In genomic region chr3:194779729-194780224, GRCh38 we compare ENCODE assay signal across 17 cellular contexts.
DNase-seq lines count a peak whose midpoint lies in the region; ATAC-seq and TF ChIP-seq lines count a peak whose summit lies in the region.
"Had no signal": no experiment of that assay in that cellular context is flagged by ENCODE, and none has a peak within 500 bp of the region (broad histone marks: within the 10 kb centered on the region; RNA-seq: fewer than 3 reads in every experiment).

No MANE protein-coding gene starts in this region.

- intact Hi-C loops in breast epithelium (cut with DNase I; ENCODE audit: low total_unique reads) (no loop called here), left cardiac atrium (cut with DNase I) (loop anchor here in 1 of 2 donors (5.0 kb wide), 1 partner anchor 38 kb away; no protein-coding TSS in a partner anchor), testis (cut with DNase I; ENCODE audit: low total_unique reads) (no loop called here)

- H3K79me2 ChIP-seq in SK-N-SH (ENCODE audit: insufficient read depth) = no peaks in the 10 kb centered on the region

- H3K4me2 ChIP-seq in SK-N-SH = no peak overlapping the region
- H3K4me2 ChIP-seq: A549 had no signal

- TF ChIP-seq CTCF in breast epithelium (IDR thresholded peaks at IDR 0.05) (no peak), astrocyte of the cerebellum (IDR thresholded peaks at IDR 0.05; ENCODE audit: low read depth, low read length, missing control alignments) (no peak), testis (IDR thresholded peaks at IDR 0.05) (no peak), SK-N-SH (IDR thresholded peaks at IDR 0.05) (no peak)

- no peaks in the 10 kb centered on the region for H3K9me2 ChIP-seq in SK-N-SH

- 26 to 39% methylated on average over 4 of the region's 4 CpGs for WGBS in testis, 2 donors
- WGBS in SK-N-SH (ENCODE audit: low lambda C conversion rate) = 36% methylated on average over 4 of the region's 4 CpGs

- H3K4me3 ChIP-seq in breast epithelium (no peak overlapping the region), astrocyte of the cerebellum (ENCODE audit: low read depth, low read length) (no peak overlapping the region), testis (no peak overlapping the region), SK-N-SH (ENCODE audit: low read depth in 2 of 2, low read length in 1 of 2) (no peak overlapping the region)
- H3K4me3 ChIP-seq: A549, stomach had no signal

- H3K4me1 ChIP-seq in breast epithelium = no peaks in the 10 kb centered on the region
- H3K4me1 ChIP-seq in testis = peaks cover 8% of the 10 kb centered on the region
- peaks cover 0 to 2% of the 10 kb centered on the region in 2 experiments; a peak in 1 of 4 replicates for H3K4me1 ChIP-seq in SK-N-SH (ENCODE audit: control insufficient read depth in 1 of 2, insufficient read depth in 2 of 2, low read depth in 1 of 2, low read length in 1 of 2)
- H3K4me1 ChIP-seq: A549, stomach had no signal

- H3K9ac ChIP-seq in SK-N-SH = no peak overlapping the region

- in situ Hi-C loops in T47D (cut with HindIII; ENCODE audit: low pct_unique_long_range_greater_than_20kb, low sequenced_read_pairs) = no loop called here
- in situ Hi-C loops in astrocyte of the cerebellum (cut with HindIII; ENCODE audit: low sequenced_read_pairs) = no loop called here

- no peaks in the 10 kb centered on the region for H3F3A ChIP-seq in SK-N-SH (replicated peaks; ENCODE audit: insufficient read depth)

- H3K36me3 ChIP-seq in breast epithelium (no peaks in the 10 kb centered on the region), testis (ENCODE audit: low read depth, missing control alignments) (no peaks in the 10 kb centered on the region), SK-N-SH (replicated peaks in 1 of 2; ENCODE audit: control insufficient read depth in 1 of 2, insufficient read depth in 2 of 2, low read length in 1 of 2) (no peaks in the 10 kb centered on the region)
- H3K36me3 ChIP-seq: stomach had no signal

- TF ChIP-seq POLR2A in breast epithelium (IDR thresholded peaks at IDR 0.05) (no peak), testis (IDR thresholded peaks at IDR 0.05) (no peak)

- ATAC-seq in left cardiac atrium (peak; percentile 56 to 70), HG02884 (IDR thresholded peaks at IDR 0.05; ENCODE audit: unreplicated experiment) (no peak)
- ATAC-seq: A549, SK-N-SH treated with all-trans-retinoic acid at 6 μM for 48 hours had no signal

- TF ChIP-seq EP300 in SK-N-SH (IDR thresholded peaks at IDR 0.05; ENCODE audit: borderline replicate concordance in 1 of 2, low read depth in 1 of 2, low read length in 1 of 2) = no peak

- H4K20me1 ChIP-seq in SK-N-SH (ENCODE audit: insufficient read depth) = no peaks in the 10 kb centered on the region

- POLR2A ChIA-PET in SK-N-SH (lab: Yijun Ruan, JAX) = interaction anchor here (0.7 kb wide), 1 partner anchor 11 kb away, joined by 6 read pairs; no protein-coding TSS in a partner anchor

- H3K27ac ChIP-seq in breast epithelium = peak overlapping the region in 1 of 2 donors; percentile 6
- no peak overlapping the region for H3K27ac ChIP-seq in testis
- H3K27ac ChIP-seq in SK-N-SH (ENCODE audit: low read depth in 2 of 2, low read length in 1 of 2) = no peak overlapping the region
- H3K27ac ChIP-seq: A549 had no signal

- no peak overlapping the region for H2AFZ ChIP-seq in SK-N-SH (ENCODE audit: low read depth)

- TF ChIP-seq RAD21 in SK-N-SH (IDR thresholded peaks at IDR 0.05; ENCODE audit: low read length) = no peak

- DNase-seq in T47D (ENCODE audit: low read depth in 1 of 2, low spot score in 1 of 2) = peak; percentile 74 to 92
- no peak for DNase-seq in breast epithelium (ENCODE audit: low spot score in 2 of 2)
- peak; percentile 11 for DNase-seq in astrocyte of the cerebellum (ENCODE audit: low read depth)
- DNase-seq in left cardiac atrium = no peak
- DNase-seq in testis = peak; percentile 54
- DNase-seq in SK-N-SH = no peak
- no peak for DNase-seq in DMS79 treated with DMSO at 0.1 percent for 48 hours (lab: John Stamatoyannopoulos, UW)
- DNase-seq: activated T-cell treated with anti-CD3 and anti-CD28 coated beads, Interleukin-2, amount 50 U/mL, for 24 hours; CD4-positive, alpha-beta T cell; GOT3; NCI-H2029 treated with DMSO at 0.1 percent for 48 hours; NCI-H524 treated with DMSO at 0.1 percent for 48 hours; nephron progenitor cell; stomach had no signal

- CTCF ChIA-PET in SK-N-SH (lab: Yijun Ruan, JAX) = interaction anchor here (0.9 kb wide), 1 partner anchor 93 kb away, joined by 3 read pairs; no protein-coding TSS in a partner anchor

- H3K9me3 ChIP-seq in breast epithelium (no peaks in the 10 kb centered on the region), testis (no peaks in the 10 kb centered on the region), SK-N-SH (no peaks in the 10 kb centered on the region)
- H3K9me3 ChIP-seq: A549, stomach had no signal

- H3K27me3 ChIP-seq in breast epithelium (no peaks in the 10 kb centered on the region), testis (no peaks in the 10 kb centered on the region), SK-N-SH (ENCODE audit: insufficient read depth) (peaks cover 11% of the 10 kb centered on the region)
- H3K27me3 ChIP-seq: stomach had no signal

TF ChIP-seq in SK-N-SH, 30 proteins besides CTCF, POLR2A, EP300 and RAD21:
- TF ChIP-seq MXI1 (IDR thresholded peaks at IDR 0.05; ENCODE audit: low read depth, low read length) (no peak), RFX5 (IDR thresholded peaks at IDR 0.05; ENCODE audit: low read length) (no peak), POLR2AphosphoS5 (IDR thresholded peaks at IDR 0.05; ENCODE audit: low read depth, low read length) (no peak), GATA2 (CRISPR knock-in tag; IDR thresholded peaks at IDR 0.05) (no peak), TEAD4 (IDR thresholded peaks at IDR 0.05; ENCODE audit: borderline replicate concordance, insufficient read depth) (no peak), RXRA (IDR thresholded peaks at IDR 0.05; ENCODE audit: borderline replicate concordance, low read depth) (no peak)

Comparison
In these comparisons a context has a peak if more than half of its experiments do, and no peak if none do; other contexts are left out.
1. DNase-seq: peak in T47D (2 of 2), astrocyte of the cerebellum (single experiment) and testis (single experiment); none in breast epithelium (0 of 2), left cardiac atrium (single experiment), SK-N-SH (single experiment) and DMS79 treated with DMSO at 0.1 percent for 48 hours (single experiment).